In genomic region chr3:185069583-185070030, GRCh38 we compare ENCODE assay signal across 1 cellular context.
TF ChIP-seq lines count a peak whose summit lies in the region.

No MANE protein-coding gene starts in this region.

TF ChIP-seq in K562, 482 proteins besides CTCF, POLR2A, EP300 and RAD21 (continued from another document):
- TF ChIP-seq TSHZ1 (CRISPR knock-in tag; IDR thresholded peaks at IDR 0.05): no peak
